11 cellular contexts compared by ENCODE assay signal in the genomic region with DNA sequence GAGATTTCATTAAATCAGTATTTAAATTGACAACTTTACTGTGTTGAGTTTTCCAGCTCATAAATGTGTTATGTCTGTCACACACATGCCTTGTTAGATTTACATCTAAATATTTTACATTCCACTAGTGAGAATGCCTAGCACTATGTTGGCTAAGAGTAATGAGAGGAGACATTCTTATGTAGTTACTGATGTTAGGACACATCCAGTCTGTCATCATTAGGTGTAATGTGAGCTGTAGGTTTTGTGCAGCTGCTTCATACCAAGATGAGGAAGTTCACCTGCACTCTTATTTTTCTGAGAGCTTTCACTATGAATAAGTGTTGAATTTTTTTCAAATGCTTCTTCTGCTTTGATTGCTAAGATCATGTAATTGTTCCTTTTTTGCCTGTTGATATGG.
DNase-seq lines count a peak whose midpoint lies in the region; ATAC-seq, FAIRE-seq and TF ChIP-seq lines count a peak whose summit lies in the region.
"Had no signal": no experiment of that assay in that cellular context is flagged by ENCODE, and none has a peak within 500 bp of the region (broad histone marks: within the 10 kb centered on the region; RNA-seq: fewer than 3 reads in every experiment).

No MANE protein-coding gene starts in this region.

- peaks cover 1% of the 10 kb centered on the region for H3K36me3 Mint-ChIP-seq in astrocyte (ENCODE audit: low read depth, unreplicated experiment)

- H3K4me3 Mint-ChIP-seq in astrocyte (ENCODE audit: unreplicated experiment): no peak overlapping the region
- H3K4me3 Mint-ChIP-seq: H9 had no signal

- H3K27me3 ChIP-seq in astrocyte (ENCODE audit: insufficient read depth, low read length): no peaks in the 10 kb centered on the region

- in situ Hi-C loops in GM13976 (cut with MboI; ENCODE audit: low sequenced_read_pairs, unreplicated experiment): loop anchor here (25.0 kb wide), 1 partner anchor 98 kb away; no protein-coding TSS in a partner anchor

- peak overlapping the region; percentile 24 for H3K27ac ChIP-seq in astrocyte (ENCODE audit: low read depth, low read length)
- H3K27ac ChIP-seq: prostate gland had no signal

- no peaks in the 10 kb centered on the region for H3K79me2 ChIP-seq in astrocyte (ENCODE audit: insufficient read depth, low read length)

- peaks cover 15% of the 10 kb centered on the region for H3K9me3 Mint-ChIP-seq in astrocyte (ENCODE audit: unreplicated experiment)
- H3K9me3 Mint-ChIP-seq: H9 had no signal

- no peak overlapping the region for H3K4me3 ChIP-seq in astrocyte (ENCODE audit: insufficient read depth, low read depth, low read length)
- H3K4me3 ChIP-seq: prostate gland had no signal

- peak; percentile 62 for ATAC-seq in HG02938 (IDR thresholded peaks at IDR 0.05; ENCODE audit: unreplicated experiment)

- peaks cover 29% of the 10 kb centered on the region for H3K4me1 Mint-ChIP-seq in astrocyte (ENCODE audit: low read depth, unreplicated experiment)

- no peaks in the 10 kb centered on the region for H4K20me1 ChIP-seq in astrocyte (ENCODE audit: insufficient read depth, low read length)

- H3K9me3 ChIP-seq in astrocyte (ENCODE audit: insufficient read depth, low read depth, low read length): no peaks in the 10 kb centered on the region
- H3K9me3 ChIP-seq: prostate gland had no signal

- H3K27ac Mint-ChIP-seq in astrocyte (ENCODE audit: unreplicated experiment): peak overlapping the region; percentile 91
- H3K27ac Mint-ChIP-seq: H9 had no signal

- no peak for TF ChIP-seq CTCF in GM13976 (IDR thresholded peaks at IDR 0.05; ENCODE audit: borderline replicate concordance, control extremely low read depth, extremely low read depth, insufficient read depth, missing control alignments)
- TF ChIP-seq CTCF in astrocyte (IDR thresholded peaks at IDR 0.05; ENCODE audit: insufficient read depth, low read depth, low read length): no peak
- TF ChIP-seq CTCF in D721Med (IDR thresholded peaks at IDR 0.05; ENCODE audit: insufficient read depth, missing control alignments): no peak

- no peaks in the 10 kb centered on the region for H3K27me3 Mint-ChIP-seq in astrocyte (ENCODE audit: low read depth, unreplicated experiment)

- H3K36me3 ChIP-seq in astrocyte (ENCODE audit: insufficient read depth, low read length): no peaks in the 10 kb centered on the region
- H3K36me3 ChIP-seq: prostate gland had no signal

- peak; percentile 33 for DNase-seq in GM13976 (ENCODE audit: low spot score)
- DNase-seq in astrocyte (ENCODE audit: low read depth): peak; percentile 95
- peak; percentile 78 for DNase-seq in non-pigmented ciliary epithelial cell (ENCODE audit: low read depth)
- no peak for DNase-seq in NCI-H774 (lab: John Stamatoyannopoulos, UW)
- no peak for DNase-seq in mesenteric fat pad (ENCODE audit: low spot score)
- DNase-seq in D721Med (ENCODE audit: insufficient read length, low spot score): no peak
- DNase-seq in middle frontal gyrus (ENCODE audit: extremely low spot score, low spot score): no peak
- DNase-seq: activated CD4-positive, alpha-beta T cell treated with anti-CD3 and anti-CD28 coated beads, Interleukin-2, amount 50 U/mL, for 1 hour; H9 had no signal

- H3K9ac ChIP-seq in astrocyte (ENCODE audit: low read length): no peak overlapping the region

- H3K4me1 ChIP-seq in astrocyte (ENCODE audit: insufficient read depth, low read length): peaks cover 5% of the 10 kb centered on the region
- H3K4me1 ChIP-seq: prostate gland had no signal

- peak overlapping the region; percentile 49 for H3K4me2 ChIP-seq in astrocyte (ENCODE audit: low read length)

- no peak overlapping the region for H2AFZ ChIP-seq in astrocyte (ENCODE audit: low read depth, low read length)

- FAIRE-seq in astrocyte (lab: Jason Lieb, UNC) (peak; percentile 93), D721Med (lab: Jason Lieb, UNC) (no peak)

Comparison
In these comparisons a context has a peak if more than half of its experiments do, and no peak if none do; other contexts are left out.
1. DNase-seq: peak in GM13976 (single experiment), astrocyte (single experiment) and non-pigmented ciliary epithelial cell (single experiment); none in NCI-H774 (single experiment), mesenteric fat pad (single experiment), D721Med (single experiment) and middle frontal gyrus (single experiment).